ENCODE assay signal across 14 cellular contexts in the genomic region with DNA sequence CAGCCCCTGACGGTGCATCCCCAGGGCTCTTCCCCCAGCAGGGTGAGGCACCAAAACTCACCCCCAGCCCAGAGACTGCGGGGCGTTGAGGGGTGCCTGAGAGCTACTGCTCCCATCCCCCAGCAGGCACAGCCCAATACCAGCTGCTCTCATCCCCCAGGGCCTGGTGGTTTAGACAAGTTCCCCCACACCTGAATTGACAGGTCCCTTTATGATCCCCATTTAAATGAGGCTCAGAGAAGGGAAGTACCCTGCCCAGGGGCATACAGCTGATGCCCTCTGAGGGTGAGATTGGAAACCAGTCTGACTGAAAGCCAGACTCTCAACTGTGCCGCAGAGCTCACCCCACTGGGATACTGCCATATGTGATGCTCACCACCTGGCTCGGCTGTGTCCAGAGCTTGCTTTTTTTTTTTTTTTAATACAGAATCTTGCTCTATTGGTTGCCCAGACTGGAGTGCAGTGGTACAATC. TPM values are rescaled to one million over a fixed set of nuclear protein-coding genes. Genes with fewer than 3 reads are reported as not detected.
DNase-seq lines count a peak whose midpoint lies in the region; ATAC-seq, FAIRE-seq and TF ChIP-seq lines count a peak whose summit lies in the region.
"Had no signal": no experiment of that assay in that cellular context is flagged by ENCODE, and none has a peak within 500 bp of the region (broad histone marks: within the 10 kb centered on the region; RNA-seq: fewer than 3 reads in every experiment).

No MANE protein-coding gene starts in this region.

- no peak for TF ChIP-seq POLR2A in GM12892 (IDR thresholded peaks at IDR 0.05; ENCODE audit: low read depth, low read length)

- peak; percentile 53 for ATAC-seq in HG02763 (IDR thresholded peaks at IDR 0.05; ENCODE audit: unreplicated experiment)
- no peak for ATAC-seq in GM21526 (IDR thresholded peaks at IDR 0.05; ENCODE audit: low FRiP score, unreplicated experiment)
- ATAC-seq in HG02970 (IDR thresholded peaks at IDR 0.05; ENCODE audit: low FRiP score, unreplicated experiment), result no peak
- ATAC-seq in GM21515 (IDR thresholded peaks at IDR 0.05; ENCODE audit: unreplicated experiment), result no peak
- ATAC-seq: right cardiac atrium had no signal

- peak; percentile 62 for FAIRE-seq in GM12892 (lab: Jason Lieb, UNC)
- FAIRE-seq: endometrium had no signal

- H3K27ac ChIP-seq in RWPE1, result peak overlapping the region; percentile 100

- DNase-seq in GM12892 (ENCODE audit: insufficient read length) (no peak), GM19238 (ENCODE audit: insufficient read length, low spot score) (peak; percentile 35), RWPE1 (ENCODE audit: low spot score) (no peak), LoVo (ENCODE audit: low spot score) (no peak)
- DNase-seq: activated CD4-positive, alpha-beta memory T cell treated with anti-CD3 and anti-CD28 coated beads, Interleukin-2, amount 10 ng/mL, durations not matched to agents 7 days and 5 days; activated gamma-delta T cell treated with Interleukin-2 at 50 U/mL for 16 hours; natural killer cell; NCI-H510A had no signal

- TF ChIP-seq CTCF in RWPE1 (conservative IDR thresholded peaks at IDR 0.05; ENCODE audit: low read depth), result no peak

- CTCF ChIA-PET in RWPE1 (lab: Yijun Ruan, JAX), result interaction anchor here (0.6 to 1.2 kb wide), 3 partner anchors 17 to 42 kb away, joined by 4 to 5 read pairs (median 4); no protein-coding TSS in a partner anchor

- POLR2A ChIA-PET in RWPE1 (lab: Yijun Ruan, JAX; ENCODE audit: low non-redundant PET), result interaction anchor here (2.0 kb wide), 1 partner anchor 10 kb away, joined by 4 read pairs; no protein-coding TSS in a partner anchor

RNA-seq across cellular contexts. Expression of a gene that starts 20.1 kb away (rescaled TPM):
- 7.0 TPM for polyA plus RNA-seq in GM12892 (2012; ENCODE audit: missing spikeins)

RNA-seq across cellular contexts. Expression of a gene that starts 40.6 kb away (rescaled TPM):
- polyA plus RNA-seq in GM12892 (2012; ENCODE audit: missing spikeins), result 3,428 TPM

RNA-seq across cellular contexts. Expression of a gene that starts 52.9 kb away (rescaled TPM):
- 42.5 TPM for polyA plus RNA-seq in GM12892 (2012; ENCODE audit: missing spikeins)
